ENCODE assay signal across 8 cellular contexts in genomic region chr1:28510350-28511223, GRCh38. TPM values are rescaled to one million over a fixed set of nuclear protein-coding genes. Genes with fewer than 3 reads are reported as not detected.
DNase-seq lines count a peak whose midpoint lies in the region; ATAC-seq and TF ChIP-seq lines count a peak whose summit lies in the region.

No MANE protein-coding gene starts in this region.

- DNase-seq in activated CD4-positive, CD25-positive, alpha-beta regulatory T cell treated with anti-CD3 and anti-CD28 coated beads, Interleukin-2, amount 50 U/mL, for 72 hours, result no peak
- DNase-seq in SJCRH30 (peak in 1 of 2 experiments; percentile 67), coronary artery (ENCODE audit: low spot score) (no peak), gastrocnemius medialis (no peak), NCI-H1417 treated with DMSO at 0.1 percent for 48 hours (lab: John Stamatoyannopoulos, UW) (no peak), ureter (ENCODE audit: low spot score) (no peak)
- DNase-seq in NK-92 treated with Interleukin-12 subunit alpha and Interleukin-12 subunit beta, amount 100 ng/mL, for 24 hours (lab: John Stamatoyannopoulos, UW), result no peak

- TF ChIP-seq CTCF in coronary artery (IDR thresholded peaks at IDR 0.05) (no peak), gastrocnemius medialis (IDR thresholded peaks at IDR 0.05 in 4 of 5, conservative IDR thresholded peaks at IDR 0.05 in 1 of 5) (no peak)

- ATAC-seq in activated CD4-positive, CD25-positive, alpha-beta regulatory T cell treated with anti-CD3 and anti-CD28 coated beads, Interleukin-2, amount 50 U/mL, for 24 hours, result peak; percentile 6 to 9
- no peak for ATAC-seq in gastrocnemius medialis

- H3K27ac ChIP-seq in SJCRH30, result peak overlapping the region; percentile 87
- peak overlapping the region in 1 of 2 donors; percentile 11 for H3K27ac ChIP-seq in coronary artery
- H3K27ac ChIP-seq in gastrocnemius medialis, result peak overlapping the region; percentile 1 to 93 (median 79)

- TF ChIP-seq POLR2A in gastrocnemius medialis (IDR thresholded peaks at IDR 0.05), result no peak

- H3K9me3 ChIP-seq in SJCRH30 (replicated peaks) (0 out of 2 replicates have a peak, but pooled peaks cover 4% of the 10 kb centered on the region), gastrocnemius medialis (no peaks in the 10 kb centered on the region)

- in situ Hi-C loops in gastrocnemius medialis (cut with MboI; ENCODE audit: low sequenced_read_pairs in 4 of 4), result loop anchor here in 3 of 4 donors (10.0 to 25.0 kb wide), 4 partner anchors 94 to 377 kb away; no protein-coding TSS in a partner anchor

- H3K27me3 ChIP-seq in SJCRH30 (peaks cover 14% of the 10 kb centered on the region), gastrocnemius medialis (no peaks in the 10 kb centered on the region)

- H3K36me3 ChIP-seq in SJCRH30 (peaks cover 77% of the 10 kb centered on the region), gastrocnemius medialis (peaks cover 0 to 61% of the 10 kb centered on the region in 2 donors)

- 0 out of 2 replicates have a peak overlapping the region, but pooled peaks have one; percentile 0 for H3K4me3 ChIP-seq in SJCRH30
- H3K4me3 ChIP-seq in coronary artery, result peak overlapping the region; percentile 93
- no peak overlapping the region for H3K4me3 ChIP-seq in gastrocnemius medialis

- intact Hi-C loops in gastrocnemius medialis (cut with DNase I; ENCODE audit: low total_unique reads), result loop anchor here (10.0 kb wide), 1 partner anchor 674 kb away; the partner anchor contains the start of gene SRSF4

- peaks cover 33% of the 10 kb centered on the region for H3K4me1 ChIP-seq in SJCRH30
- peaks cover 48 to 49% of the 10 kb centered on the region in 2 donors for H3K4me1 ChIP-seq in gastrocnemius medialis

RNA-seq across cellular contexts. Expression of gene RCC1, which starts 4.7 kb away (rescaled TPM):
- 70.1 and 70.2 TPM in 2 replicates for total RNA-seq in SJCRH30 (2014; rRNA removed; shearing (Covaris generic))
- total RNA-seq in gastrocnemius medialis (10 to 100 TPM in 2 of 4 donors, 1 to 10 TPM in 2; 6.1 to 24.5 (median 13.7) TPM), ureter (35.1 TPM)

RNA-seq across cellular contexts. Expression of gene TRNAU1AP, which starts 42.3 kb away (rescaled TPM):
- total RNA-seq in SJCRH30 (2014; rRNA removed; shearing (Covaris generic)), result 24.7 and 28.4 TPM in 2 replicates
- 10 to 100 TPM in 3 of 4 donors, 1 to 10 TPM in 1; 5.3 to 19.7 (median 12.0) TPM for total RNA-seq in gastrocnemius medialis
- total RNA-seq in ureter, result 31.3 TPM

Comparison
In these comparisons a context has a peak if more than half of its experiments do, and no peak if none do; other contexts are left out.
1. ATAC-seq: peak in activated CD4-positive, CD25-positive, alpha-beta regulatory T cell treated with anti-CD3 and anti-CD28 coated beads, Interleukin-2, amount 50 U/mL, for 24 hours (2 of 2); none in gastrocnemius medialis (0 of 2).
2. H3K4me3 ChIP-seq: peak in SJCRH30 (single experiment) and coronary artery (single experiment); none in gastrocnemius medialis (0 of 4).